In the genomic region with DNA sequence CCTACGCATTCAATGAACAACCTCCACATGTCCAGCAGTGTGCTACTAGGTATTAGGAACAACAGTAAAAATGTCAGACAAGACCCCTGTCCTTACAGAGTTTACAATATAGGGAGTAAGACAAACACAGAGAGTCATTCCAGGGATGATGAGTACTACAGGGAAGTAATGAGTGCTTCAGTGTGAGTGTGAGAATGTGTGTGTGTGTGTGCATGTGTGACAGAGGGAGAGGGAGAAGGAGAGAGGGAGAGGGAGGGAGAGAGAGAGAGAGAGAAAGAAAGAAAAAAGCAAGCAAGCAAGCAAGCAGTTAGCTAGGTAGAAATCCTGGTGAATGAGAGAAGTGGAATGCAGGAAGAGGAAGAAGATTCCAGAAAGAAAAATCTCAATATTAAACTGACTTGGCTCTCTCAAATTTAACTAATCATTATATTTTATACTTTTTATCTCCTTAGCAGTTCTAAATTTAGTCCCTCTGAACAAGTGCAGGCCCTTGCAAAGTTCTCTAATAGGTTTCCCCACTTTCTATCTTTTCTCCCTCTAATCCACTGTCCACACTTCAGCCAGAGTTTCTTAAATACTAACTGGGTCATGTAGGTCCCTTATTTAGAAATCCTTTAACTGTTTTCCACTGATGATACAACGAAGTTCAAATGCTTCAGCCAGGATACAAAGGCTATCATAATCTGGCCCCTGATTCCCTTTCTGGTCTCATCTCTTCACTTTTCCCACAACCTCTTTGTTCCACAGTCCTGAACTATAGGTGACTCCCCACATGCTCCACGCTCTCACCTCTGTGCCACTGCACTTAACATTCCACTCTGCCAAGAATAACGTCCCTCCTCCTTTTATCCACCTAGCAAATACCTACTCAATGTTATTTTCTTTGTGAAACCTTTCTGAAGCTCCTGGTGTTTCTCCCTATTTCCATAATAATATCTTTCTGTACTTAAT, we compare ENCODE assay signal across 1 cellular context.
TF ChIP-seq lines count a peak whose summit lies in the region.

No MANE protein-coding gene starts in this region.

TF ChIP-seq in HCT116, 20 proteins besides CTCF, POLR2A, EP300 and RAD21 (continued from another document):
- no peak for TF ChIP-seq REST (IDR thresholded peaks at IDR 0.05; ENCODE audit: low read depth)
- no peak for TF ChIP-seq CEBPB (IDR thresholded peaks at IDR 0.05; ENCODE audit: low read depth)
- no peak for TF ChIP-seq YY1 (IDR thresholded peaks at IDR 0.05; ENCODE audit: extremely low read depth, insufficient replicate concordance, low read depth, low read length)
- TF ChIP-seq SRF (IDR thresholded peaks at IDR 0.05; ENCODE audit: low read depth) = no peak
- no peak for TF ChIP-seq ELF1 (IDR thresholded peaks at IDR 0.05; ENCODE audit: borderline replicate concordance, low read depth)
